In genomic region chr12:53241623-53242412, GRCh38 we compare ENCODE assay signal across 2 cellular contexts.
TF ChIP-seq lines count a peak whose summit lies in the region.

No MANE protein-coding gene starts in this region.

TF ChIP-seq in WTC11, 78 proteins besides CTCF, POLR2A, EP300 and RAD21:
- TF ChIP-seq JUN (CRISPR knock-in tag; IDR thresholded peaks at IDR 0.05) (no peak), ZNF423 (CRISPR knock-in tag; IDR thresholded peaks at IDR 0.05) (0 out of 2 replicates have a peak, but pooled peaks have one; percentile 38), ATF3 (CRISPR knock-in tag; conservative IDR thresholded peaks at IDR 0.05) (no peak), FOXP1 (CRISPR knock-in tag; IDR thresholded peaks at IDR 0.05; ENCODE audit: borderline replicate concordance) (peak; percentile 39; the same call in 1 of the 2 replicates), KAT7 (CRISPR knock-in tag; IDR thresholded peaks at IDR 0.05; ENCODE audit: borderline replicate concordance) (no peak)
- TF ChIP-seq, protein P1, sequence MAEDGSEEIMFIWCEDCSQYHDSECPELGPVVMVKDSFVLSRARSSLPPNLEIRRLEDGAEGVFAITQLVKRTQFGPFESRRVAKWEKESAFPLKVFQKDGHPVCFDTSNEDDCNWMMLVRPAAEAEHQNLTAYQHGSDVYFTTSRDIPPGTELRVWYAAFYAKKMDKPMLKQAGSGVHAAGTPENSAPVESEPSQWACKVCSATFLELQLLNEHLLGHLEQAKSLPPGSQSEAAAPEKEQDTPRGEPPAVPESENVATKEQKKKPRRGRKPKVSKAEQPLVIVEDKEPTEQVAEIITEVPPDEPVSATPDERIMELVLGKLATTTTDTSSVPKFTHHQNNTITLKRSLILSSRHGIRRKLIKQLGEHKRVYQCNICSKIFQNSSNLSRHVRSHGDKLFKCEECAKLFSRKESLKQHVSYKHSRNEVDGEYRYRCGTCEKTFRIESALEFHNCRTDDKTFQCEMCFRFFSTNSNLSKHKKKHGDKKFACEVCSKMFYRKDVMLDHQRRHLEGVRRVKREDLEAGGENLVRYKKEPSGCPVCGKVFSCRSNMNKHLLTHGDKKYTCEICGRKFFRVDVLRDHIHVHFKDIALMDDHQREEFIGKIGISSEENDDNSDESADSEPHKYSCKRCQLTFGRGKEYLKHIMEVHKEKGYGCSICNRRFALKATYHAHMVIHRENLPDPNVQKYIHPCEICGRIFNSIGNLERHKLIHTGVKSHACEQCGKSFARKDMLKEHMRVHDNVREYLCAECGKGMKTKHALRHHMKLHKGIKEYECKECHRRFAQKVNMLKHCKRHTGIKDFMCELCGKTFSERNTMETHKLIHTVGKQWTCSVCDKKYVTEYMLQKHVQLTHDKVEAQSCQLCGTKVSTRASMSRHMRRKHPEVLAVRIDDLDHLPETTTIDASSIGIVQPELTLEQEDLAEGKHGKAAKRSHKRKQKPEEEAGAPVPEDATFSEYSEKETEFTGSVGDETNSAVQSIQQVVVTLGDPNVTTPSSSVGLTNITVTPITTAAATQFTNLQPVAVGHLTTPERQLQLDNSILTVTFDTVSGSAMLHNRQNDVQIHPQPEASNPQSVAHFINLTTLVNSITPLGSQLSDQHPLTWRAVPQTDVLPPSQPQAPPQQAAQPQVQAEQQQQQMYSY (CRISPR knock-in tag; IDR thresholded peaks at IDR 0.05): peak; percentile 70
TF ChIP-seq in WTC11: peak in this region for 3.

TF ChIP-seq in HepG2, 621 proteins besides CTCF, POLR2A, EP300 and RAD21:
- TF ChIP-seq, protein P2, sequence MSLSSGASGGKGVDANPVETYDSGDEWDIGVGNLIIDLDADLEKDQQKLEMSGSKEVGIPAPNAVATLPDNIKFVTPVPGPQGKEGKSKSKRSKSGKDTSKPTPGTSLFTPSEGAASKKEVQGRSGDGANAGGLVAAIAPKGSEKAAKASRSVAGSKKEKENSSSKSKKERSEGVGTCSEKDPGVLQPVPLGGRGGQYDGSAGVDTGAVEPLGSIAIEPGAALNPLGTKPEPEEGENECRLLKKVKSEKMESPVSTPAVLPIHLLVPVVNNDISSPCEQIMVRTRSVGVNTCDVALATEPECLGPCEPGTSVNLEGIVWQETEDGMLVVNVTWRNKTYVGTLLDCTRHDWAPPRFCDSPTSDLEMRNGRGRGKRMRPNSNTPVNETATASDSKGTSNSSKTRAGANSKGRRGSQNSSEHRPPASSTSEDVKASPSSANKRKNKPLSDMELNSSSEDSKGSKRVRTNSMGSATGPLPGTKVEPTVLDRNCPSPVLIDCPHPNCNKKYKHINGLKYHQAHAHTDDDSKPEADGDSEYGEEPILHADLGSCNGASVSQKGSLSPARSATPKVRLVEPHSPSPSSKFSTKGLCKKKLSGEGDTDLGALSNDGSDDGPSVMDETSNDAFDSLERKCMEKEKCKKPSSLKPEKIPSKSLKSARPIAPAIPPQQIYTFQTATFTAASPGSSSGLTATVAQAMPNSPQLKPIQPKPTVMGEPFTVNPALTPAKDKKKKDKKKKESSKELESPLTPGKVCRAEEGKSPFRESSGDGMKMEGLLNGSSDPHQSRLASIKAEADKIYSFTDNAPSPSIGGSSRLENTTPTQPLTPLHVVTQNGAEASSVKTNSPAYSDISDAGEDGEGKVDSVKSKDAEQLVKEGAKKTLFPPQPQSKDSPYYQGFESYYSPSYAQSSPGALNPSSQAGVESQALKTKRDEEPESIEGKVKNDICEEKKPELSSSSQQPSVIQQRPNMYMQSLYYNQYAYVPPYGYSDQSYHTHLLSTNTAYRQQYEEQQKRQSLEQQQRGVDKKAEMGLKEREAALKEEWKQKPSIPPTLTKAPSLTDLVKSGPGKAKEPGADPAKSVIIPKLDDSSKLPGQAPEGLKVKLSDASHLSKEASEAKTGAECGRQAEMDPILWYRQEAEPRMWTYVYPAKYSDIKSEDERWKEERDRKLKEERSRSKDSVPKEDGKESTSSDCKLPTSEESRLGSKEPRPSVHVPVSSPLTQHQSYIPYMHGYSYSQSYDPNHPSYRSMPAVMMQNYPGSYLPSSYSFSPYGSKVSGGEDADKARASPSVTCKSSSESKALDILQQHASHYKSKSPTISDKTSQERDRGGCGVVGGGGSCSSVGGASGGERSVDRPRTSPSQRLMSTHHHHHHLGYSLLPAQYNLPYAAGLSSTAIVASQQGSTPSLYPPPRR (CRISPR knock-in tag; IDR thresholded peaks at IDR 0.05; ENCODE audit: borderline replicate concordance): no peak
- no peak for TF ChIP-seq FOSL2 (CRISPR knock-in tag; IDR thresholded peaks at IDR 0.05)
TF ChIP-seq in HepG2: peak in this region for 0.
